Comparison of ENCODE assay signal across 20 cellular contexts in the genomic region with DNA sequence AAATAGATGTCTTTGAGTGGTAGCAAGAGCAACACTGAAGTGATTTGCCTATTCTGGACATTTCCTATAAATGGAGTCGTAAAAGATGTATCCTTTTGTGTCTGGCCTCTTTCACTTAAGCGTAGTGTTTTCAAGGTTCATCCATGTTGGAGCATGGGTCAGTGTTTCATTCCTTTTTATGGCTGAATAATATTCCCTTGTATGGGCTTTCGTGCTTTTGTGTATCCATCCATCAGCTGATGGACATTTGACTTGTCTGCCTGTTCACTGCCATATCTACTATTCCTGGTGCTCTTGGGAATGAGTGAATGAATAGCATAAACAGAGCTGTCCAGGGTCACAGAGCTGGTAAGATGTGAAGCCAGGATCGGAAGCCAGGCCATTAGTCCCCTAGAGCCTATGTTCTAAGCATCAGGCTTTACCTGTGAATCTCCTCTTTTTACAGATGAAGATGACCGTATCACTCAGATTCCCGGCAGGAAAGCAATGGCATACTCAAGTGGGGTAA. TPM values are rescaled to one million over a fixed set of nuclear protein-coding genes. Genes with fewer than 3 reads are reported as not detected.
DNase-seq lines count a peak whose midpoint lies in the region; TF ChIP-seq lines count a peak whose summit lies in the region.
"Had no signal": no experiment of that assay in that cellular context is flagged by ENCODE, and none has a peak within 500 bp of the region (broad histone marks: within the 10 kb centered on the region; RNA-seq: fewer than 3 reads in every experiment).

No MANE protein-coding gene starts in this region.

- DNase-seq in T-helper 1 cell (no peak), caudate nucleus (lab: John Stamatoyannopoulos, UW) (no peak), substantia nigra (lab: John Stamatoyannopoulos, UW) (no peak), 8988T (no peak), anterior cingulate cortex (lab: John Stamatoyannopoulos, UW) (no peak), ovary (no peak)
- DNase-seq: activated CD4-positive, alpha-beta T cell treated with anti-CD3 and anti-CD28 coated beads, Interleukin-2, amount 50 U/mL, for 4 hours; activated T-cell treated with anti-CD3 and anti-CD28 coated beads, Interleukin-2, amount 50 U/mL, for 4 hours; DMS153; HFFc6; left ventricle myocardium superior; MG63; NCI-H1417 treated with DMSO at 0.1 percent for 48 hours; NCI-H524 treated with DMSO at 0.1 percent for 48 hours; trophoblast cell had no signal

- H3K79me2 ChIP-seq in KMS-11 (ENCODE audit: insufficient read depth, low read depth): peaks cover 17% of the 10 kb centered on the region

- no peaks in the 10 kb centered on the region for H3K9me3 ChIP-seq in ovary
- H3K9me3 ChIP-seq: breast epithelium, MG63 had no signal

- H3K36me3 ChIP-seq in KMS-11 (ENCODE audit: insufficient read depth) (no peaks in the 10 kb centered on the region), ovary (no peaks in the 10 kb centered on the region)
- H3K36me3 ChIP-seq: breast epithelium, MG63, neural progenitor cell had no signal

- H3K36me3 Mint-ChIP-seq in T-helper 1 cell treated with Interleukin-12 subunit alpha and Interleukin-12 subunit beta and Interleukin-4 antibody, amounts not matched to agents 30 μg/mL and 1 μg/mL, for 36 hours (ENCODE audit: low read depth): peaks cover 11% of the 10 kb centered on the region
- H3K36me3 Mint-ChIP-seq: neural progenitor cell had no signal

- WGBS in ovary, 3 donors: 80 to 91% (median 87%) methylated on average over 6 of the region's 6 CpGs

- H4K20me1 ChIP-seq in KMS-11 (ENCODE audit: insufficient read depth): no peaks in the 10 kb centered on the region

- TF ChIP-seq POLR2A in ovary (IDR thresholded peaks at IDR 0.05): no peak

- peak overlapping the region; percentile 12 for H3K27ac Mint-ChIP-seq in T-helper 1 cell treated with Interleukin-12 subunit alpha and Interleukin-12 subunit beta and Interleukin-4 antibody, amounts not matched to agents 30 μg/mL and 1 μg/mL, for 36 hours
- H3K27ac Mint-ChIP-seq: HFFc6, neural progenitor cell, progenitor cell of endocrine pancreas had no signal

- H3K9me3 Mint-ChIP-seq in T-helper 1 cell treated with Interleukin-12 subunit alpha and Interleukin-12 subunit beta and Interleukin-4 antibody, amounts not matched to agents 30 μg/mL and 1 μg/mL, for 36 hours: peaks cover 9% of the 10 kb centered on the region
- H3K9me3 Mint-ChIP-seq: HFFc6, neural progenitor cell had no signal

- H3K4me3 Mint-ChIP-seq in T-helper 1 cell treated with Interleukin-12 subunit alpha and Interleukin-12 subunit beta and Interleukin-4 antibody, amounts not matched to agents 30 μg/mL and 1 μg/mL, for 36 hours: no peak overlapping the region
- H3K4me3 Mint-ChIP-seq: activated T-cell treated with anti-CD3 and anti-CD28 coated beads, Interleukin-2, amount 50 U/mL, for 4 hours; HFFc6; neural progenitor cell had no signal

- H3K27me3 ChIP-seq in KMS-11 (ENCODE audit: insufficient read depth, low read depth) (no peaks in the 10 kb centered on the region), ovary (no peaks in the 10 kb centered on the region)
- H3K27me3 ChIP-seq: breast epithelium, MG63, neural progenitor cell had no signal

- H3K4me1 Mint-ChIP-seq in T-helper 1 cell treated with Interleukin-12 subunit alpha and Interleukin-12 subunit beta and Interleukin-4 antibody, amounts not matched to agents 30 μg/mL and 1 μg/mL, for 36 hours (ENCODE audit: low read depth): peaks cover 64% of the 10 kb centered on the region

- H3K4me1 ChIP-seq in KMS-11 (ENCODE audit: low read depth, poor library complexity, severe bottlenecking) (peaks cover 60% of the 10 kb centered on the region), ovary (ENCODE audit: insufficient read depth) (peaks cover 6% of the 10 kb centered on the region)

- intact Hi-C loops in ovary (cut with DNase I): loop anchor here in 1 of 4 donors (10.0 kb wide), 1 partner anchor 94 kb away; no protein-coding TSS in a partner anchor

- no peaks in the 10 kb centered on the region for H3K27me3 Mint-ChIP-seq in T-helper 1 cell treated with Interleukin-12 subunit alpha and Interleukin-12 subunit beta and Interleukin-4 antibody, amounts not matched to agents 30 μg/mL and 1 μg/mL, for 36 hours (ENCODE audit: low read depth)

- no peak overlapping the region for H3K27ac ChIP-seq in KMS-11
- peak overlapping the region; percentile 94 for H3K27ac ChIP-seq in caudate nucleus (ENCODE audit: low read depth, low read length)
- H3K27ac ChIP-seq in substantia nigra (ENCODE audit: low read depth, low read length, poor library complexity, severe bottlenecking): peak overlapping the region; percentile 97
- no peak overlapping the region for H3K27ac ChIP-seq in ovary
- H3K27ac ChIP-seq: neural progenitor cell had no signal

- H3K4me2 ChIP-seq in KMS-11: peak overlapping the region; percentile 82; the same call in 1 of the 2 replicates
- H3K4me2 ChIP-seq: neural progenitor cell had no signal

- H2AFZ ChIP-seq in KMS-11 (ENCODE audit: low read depth): no peak overlapping the region
- H2AFZ ChIP-seq: neural progenitor cell had no signal

- no peak overlapping the region for H3K4me3 ChIP-seq in KMS-11 (IDR thresholded peaks at IDR 0.05; ENCODE audit: insufficient read depth, low read depth, low read length)
- H3K4me3 ChIP-seq in ovary: no peak overlapping the region
- H3K4me3 ChIP-seq: breast epithelium, MG63, neural progenitor cell had no signal

- TF ChIP-seq CTCF in KMS-11 (conservative IDR thresholded peaks at IDR 0.05; ENCODE audit: low read depth, low read length) (no peak), ovary (IDR thresholded peaks at IDR 0.05) (no peak)

- no peak for TF ChIP-seq EP300 in ovary (IDR thresholded peaks at IDR 0.05)

- no peak overlapping the region for H3K9ac ChIP-seq in KMS-11
- H3K9ac ChIP-seq: neural progenitor cell had no signal

RNA-seq across cellular contexts. Expression of a gene that starts 1.8 kb away (rescaled TPM):
- total RNA-seq in ovary: 10 to 100 TPM in 2 of 7 donors, 1 to 10 TPM in 5; 4.7 to 10.8 (median 6.9) TPM
- 1 to 10 TPM; 5.3 to 9.5 TPM for polyA plus RNA-seq in ovary
- total RNA-seq: progenitor cell of endocrine pancreas had no signal

Comparison
In these comparisons a context has a peak if more than half of its experiments do, and no peak if none do; other contexts are left out.
1. H3K27ac ChIP-seq: peak in caudate nucleus (single experiment) and substantia nigra (single experiment); none in KMS-11 (single experiment) and ovary (0 of 2).